In the genomic region with DNA sequence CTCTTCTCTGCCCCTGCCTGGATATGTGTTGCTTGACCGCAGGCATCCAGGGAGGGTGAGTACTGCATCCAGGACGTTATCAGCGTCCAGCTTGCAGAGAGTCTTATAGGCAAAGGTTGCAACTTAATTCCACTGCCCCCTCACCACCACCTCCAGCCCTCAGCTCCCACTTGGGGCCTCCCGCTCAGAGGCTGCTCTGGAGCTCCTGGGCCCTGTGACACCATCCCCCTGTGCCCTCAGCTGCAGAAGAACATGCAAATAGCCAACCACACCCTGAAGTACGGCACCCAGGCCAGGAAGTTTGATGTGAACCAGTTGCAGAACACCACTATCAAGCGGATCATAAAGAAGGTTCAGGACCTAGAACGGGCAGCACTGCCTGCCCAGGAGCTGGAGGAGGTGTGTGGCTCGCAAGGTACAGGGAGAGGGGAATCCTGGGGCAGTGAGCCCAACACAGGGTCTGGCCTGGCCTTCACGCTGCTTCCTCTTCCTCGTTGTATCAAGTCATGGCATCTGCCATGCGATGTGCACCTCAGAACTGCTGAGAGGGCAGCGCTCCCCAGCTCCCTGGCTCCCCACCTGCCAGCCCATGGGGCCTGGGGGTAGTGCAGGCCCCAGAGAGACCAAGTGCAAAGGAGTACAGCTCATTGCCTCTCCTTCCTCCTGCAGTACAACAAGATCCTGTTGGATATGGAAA, we compare ENCODE assay signal across 29 cellular contexts. TPM values are rescaled to one million over a fixed set of nuclear protein-coding genes. Genes with fewer than 3 reads are reported as not detected.
"Had no signal": no experiment of that assay in that cellular context is flagged by ENCODE, and none has a peak within 500 bp of the region (broad histone marks: within the 10 kb centered on the region; RNA-seq: fewer than 3 reads in every experiment).

No MANE protein-coding gene starts in this region.

- H3K4me1 Mint-ChIP-seq: activated CD4-positive, alpha-beta T cell treated with anti-CD3 and anti-CD28 coated beads, Interleukin-2, amount 10 ng/mL, durations not matched to agents 24 days and 14 days; activated naive CD4-positive, alpha-beta T cell treated with anti-CD3 and anti-CD28 coated beads, Interleukin-2, amount 10 ng/mL, durations not matched to agents 7 days and 5 days; central memory CD8-positive, alpha-beta T cell; nephron had no signal

- H3K36me3 ChIP-seq: ascending aorta, uterus had no signal

- H3K4me3 Mint-ChIP-seq: activated CD4-positive, alpha-beta T cell treated with anti-CD3 and anti-CD28 coated beads, Interleukin-2, amount 10 ng/mL, durations not matched to agents 24 days and 14 days; activated CD8-positive, alpha-beta T cell treated with anti-CD3 and anti-CD28 coated beads, Interleukin-2, amount 10 ng/mL, durations not matched to agents 7 days and 5 days; activated naive CD4-positive, alpha-beta T cell treated with anti-CD3 and anti-CD28 coated beads, Interleukin-2, amount 10 ng/mL, durations not matched to agents 7 days and 5 days; activated T-cell treated with anti-CD3 and anti-CD28 coated beads, Interleukin-2, amount 50 U/mL, for 4 hours; central memory CD8-positive, alpha-beta T cell; nephron had no signal

- DNase-seq: activated CD4-positive, alpha-beta T cell treated with anti-CD3 and anti-CD28 coated beads, Interleukin-2, amount 10 ng/mL, durations not matched to agents 24 days and 14 days; activated CD4-positive, CD25-positive, alpha-beta regulatory T cell; activated CD8-positive, alpha-beta memory T cell treated with anti-CD3 and anti-CD28 coated beads, Interleukin-2, amount 50 U/mL, for 4 hours; activated CD8-positive, alpha-beta T cell treated with anti-CD3 and anti-CD28 coated beads, Interleukin-2, amount 10 ng/mL, durations not matched to agents 7 days and 5 days; activated effector memory CD4-positive, alpha-beta T cell treated with Interleukin-2 at 50 U/mL for 16 hours; activated naive CD4-positive, alpha-beta T cell treated with anti-CD3 and anti-CD28 coated beads, Interleukin-2, amount 10 ng/mL, durations not matched to agents 7 days and 5 days; activated T-cell treated with anti-CD3 and anti-CD28 coated beads, Interleukin-2, amount 50 U/mL, for 4 hours; erythroblast; foreskin melanocyte; glutamatergic neuron; hippocampal formation; midbrain; occipital lobe; retina; stimulated activated CD4-positive, alpha-beta T cell treated with anti-CD3 and anti-CD28 coated beads, Interleukin-12 subunit alpha, Interleukin-12 subunit beta, amount 100 ng/mL, for 4 hours; stimulated activated CD4-positive, alpha-beta T cell treated with anti-CD3 and anti-CD28 coated beads, Interleukin-1b, Interleukin-23, amount 100 ng/mL, for 48 hours; stimulated activated CD8-positive, alpha-beta memory T cell treated with anti-CD3 and anti-CD28 coated beads, Interleukin-4, amount 100 ng/mL, for 48 hours; stimulated activated naive CD4-positive, alpha-beta T cell treated with Interleukin-2 at 50 U/mL for 16 hours; tibial artery; uterus had no signal

- H3K36me3 Mint-ChIP-seq: activated naive CD4-positive, alpha-beta T cell treated with anti-CD3 and anti-CD28 coated beads, Interleukin-2, amount 10 ng/mL, durations not matched to agents 7 days and 5 days had no signal

- H3K27ac Mint-ChIP-seq: activated CD4-positive, alpha-beta T cell treated with anti-CD3 and anti-CD28 coated beads, Interleukin-2, amount 10 ng/mL, durations not matched to agents 24 days and 14 days; activated CD8-positive, alpha-beta T cell treated with anti-CD3 and anti-CD28 coated beads, Interleukin-2, amount 10 ng/mL, durations not matched to agents 7 days and 5 days; activated naive CD4-positive, alpha-beta T cell treated with anti-CD3 and anti-CD28 coated beads, Interleukin-2, amount 10 ng/mL, durations not matched to agents 7 days and 5 days; nephron had no signal

- H3K9me3 Mint-ChIP-seq: activated CD4-positive, alpha-beta T cell treated with anti-CD3 and anti-CD28 coated beads, Interleukin-2, amount 10 ng/mL, durations not matched to agents 24 days and 14 days; activated naive CD4-positive, alpha-beta T cell treated with anti-CD3 and anti-CD28 coated beads, Interleukin-2, amount 10 ng/mL, durations not matched to agents 7 days and 5 days; activated T-cell treated with anti-CD3 and anti-CD28 coated beads, Interleukin-2, amount 50 U/mL, for 4 hours; central memory CD8-positive, alpha-beta T cell; nephron had no signal

- H3K4me3 ChIP-seq: ascending aorta, coronary artery, tibial artery, uterus had no signal

- H3K27me3 Mint-ChIP-seq: activated CD4-positive, alpha-beta T cell treated with anti-CD3 and anti-CD28 coated beads, Interleukin-2, amount 10 ng/mL, durations not matched to agents 24 days and 14 days had no signal

- ATAC-seq: activated CD8-positive, alpha-beta T cell treated with anti-CD3 and anti-CD28 coated beads, Interleukin-2, amount 10 ng/mL, durations not matched to agents 7 days and 5 days; activated T-cell treated with anti-CD3 and anti-CD28 coated beads, Interleukin-2, amount 50 U/mL, for 4 hours; left lobe of liver had no signal

- H3K27ac ChIP-seq: ascending aorta, coronary artery, tibial artery, uterus had no signal

- H3K9me3 ChIP-seq: ascending aorta, tibial artery, uterus had no signal

- H3K27me3 ChIP-seq: ascending aorta, uterus had no signal

- FAIRE-seq: endometrium, islet of Langerhans had no signal

- H3K4me1 ChIP-seq: ascending aorta, tibial artery, uterus had no signal

RNA-seq across cellular contexts. Expression of a gene that starts 9.6 kb away (rescaled TPM):
- total RNA-seq: activated CD4-positive, alpha-beta T cell treated with anti-CD3 and anti-CD28 coated beads, Interleukin-2, amount 10 ng/mL, durations not matched to agents 24 days and 14 days had no signal

RNA-seq across cellular contexts. Expression of a gene that starts 36.7 kb away (rescaled TPM):
- total RNA-seq: activated CD4-positive, alpha-beta T cell treated with anti-CD3 and anti-CD28 coated beads, Interleukin-2, amount 10 ng/mL, durations not matched to agents 24 days and 14 days; activated CD8-positive, alpha-beta T cell treated with anti-CD3 and anti-CD28 coated beads, Interleukin-2, amount 10 ng/mL, durations not matched to agents 7 days and 5 days; activated T-cell treated with anti-CD3 and anti-CD28 coated beads, Interleukin-2, amount 50 U/mL, for 4 hours; ascending aorta; left lobe of liver; posterior vena cava; subcutaneous adipose tissue; uterus had no signal
